ENCODE assay signal across 1 cellular context in genomic region chr16:71288570-71288889, GRCh38.
TF ChIP-seq lines count a peak whose summit lies in the region.

No MANE protein-coding gene starts in this region.

TF ChIP-seq in H1, 55 proteins besides CTCF, POLR2A, EP300 and RAD21 (continued from another document):
- TF ChIP-seq CTBP2 (IDR thresholded peaks at IDR 0.05; ENCODE audit: borderline replicate concordance, insufficient read depth, insufficient read length, low read length): no peak
- TF ChIP-seq RFX5 (IDR thresholded peaks at IDR 0.05; ENCODE audit: borderline replicate concordance, low read depth, low read length): no peak
- no peak for TF ChIP-seq RNF2 (IDR thresholded peaks at IDR 0.05; ENCODE audit: borderline replicate concordance, low read depth, low read length, missing control alignments, poor library complexity, severe bottlenecking)
- TF ChIP-seq EGR1 (IDR thresholded peaks at IDR 0.05; ENCODE audit: borderline replicate concordance, low read depth, low read length): no peak
